Comparison of ENCODE assay signal across 11 cellular contexts in genomic region chr1:219778110-219778509, GRCh38.
"Had no signal": no experiment of that assay in that cellular context is flagged by ENCODE, and none has a peak within 500 bp of the region (broad histone marks: within the 10 kb centered on the region; RNA-seq: fewer than 3 reads in every experiment).

No MANE protein-coding gene starts in this region.

- ATAC-seq: GM23338, HCT116 had no signal

- H3K27ac Mint-ChIP-seq: GM23338, H9, HFFc6 had no signal

- H3K4me2 ChIP-seq: GM23338 had no signal

- H3K9me3 Mint-ChIP-seq: GM23338, H9 had no signal

- H3K9ac ChIP-seq: GM23248 had no signal

- H3K4me1 Mint-ChIP-seq: GM23338 had no signal

- H3K36me3 ChIP-seq: HAP-1 had no signal

- H3K27ac ChIP-seq: GM23248 had no signal

- H3K9me3 ChIP-seq: HAP-1 had no signal

- DNase-seq: GM23248, GOT3, H7, H9, HCEC 1CT, HFFc6 had no signal

- H3K4me3 ChIP-seq: GM23248, GM23338, HAP-1 had no signal

- H2AFZ ChIP-seq: GM23248, GM23338 had no signal

- FAIRE-seq: H1, H54 had no signal

- H3K4me3 Mint-ChIP-seq: GM23338, H9, HFFc6 had no signal
